Comparison of ENCODE assay signal across 1 cellular context in genomic region chr22:24894220-24894975, GRCh38.
TF ChIP-seq lines count a peak whose summit lies in the region.

No MANE protein-coding gene starts in this region.

TF ChIP-seq in HepG2, 621 proteins besides CTCF, POLR2A, EP300 and RAD21 (continued from another document):
- TF ChIP-seq AHDC1 (CRISPR knock-in tag; IDR thresholded peaks at IDR 0.05; ENCODE audit: borderline replicate concordance) (0 out of 2 replicates have a peak, but pooled peaks have one; percentile 45), CREBL2 (CRISPR knock-in tag; IDR thresholded peaks at IDR 0.05; ENCODE audit: borderline replicate concordance) (no peak)
